ENCODE assay signal across 8 cellular contexts in genomic region chr2:127810156-127810636, GRCh38. TPM values are rescaled to one million over a fixed set of nuclear protein-coding genes. Genes with fewer than 3 reads are reported as not detected.
DNase-seq lines count a peak whose midpoint lies in the region; ATAC-seq, FAIRE-seq and TF ChIP-seq lines count a peak whose summit lies in the region.

No MANE protein-coding gene starts in this region.

- no peaks in the 10 kb centered on the region for H3K27me3 ChIP-seq in iPS DF 6.9 (ENCODE audit: control insufficient read depth, insufficient read depth, low read length)
- H3K27me3 ChIP-seq in small intestine (ENCODE audit: control insufficient read depth in 2 of 2, insufficient read depth in 2 of 2, low read length in 2 of 2), result no peaks in the 10 kb centered on the region

- TF ChIP-seq CTCF in AG04449 (IDR thresholded peaks at IDR 0.05; ENCODE audit: insufficient read depth, low read length, missing control alignments), result no peak
- TF ChIP-seq CTCF in HEK293 (tag by site-specific recombination; IDR thresholded peaks at IDR 0.05), result no peak

- peak overlapping the region; percentile 99 to 100 for H3K27ac Mint-ChIP-seq in activated naive CD4-positive, alpha-beta T cell treated with anti-CD3 and anti-CD28 coated beads, Interleukin-2, amount 50 U/mL, for 72 hours

- H3K27ac ChIP-seq in HEK293 (ENCODE audit: extremely low read depth, low read depth, low read length), result peak overlapping the region; percentile 90
- no peak overlapping the region for H3K27ac ChIP-seq in iPS DF 6.9 (ENCODE audit: low read length)
- peak overlapping the region; percentile 96 to 98 for H3K27ac ChIP-seq in small intestine (ENCODE audit: low read depth in 1 of 2, low read length in 1 of 2)

- WGBS in iPS DF 6.9 (ENCODE audit: insufficient coverage, insufficient read length), result no CpG with 5 or more reads among the region's 11 CpGs
- WGBS in small intestine, 3 donors, result 0 to 1% (median 0%) methylated on average over 11 of the region's 11 CpGs

- H3K4me1 ChIP-seq in HEK293 (ENCODE audit: control insufficient read depth, insufficient read depth, low read length), result peaks cover 21% of the 10 kb centered on the region
- no peaks in the 10 kb centered on the region for H3K4me1 ChIP-seq in iPS DF 6.9 (ENCODE audit: control insufficient read depth, insufficient read depth, low read length)
- peaks cover 0 to 10% of the 10 kb centered on the region in 2 donors for H3K4me1 ChIP-seq in small intestine (ENCODE audit: control insufficient read depth in 2 of 2, insufficient read depth in 1 of 2, low read depth in 1 of 2, low read length in 1 of 2)

- DNase-seq in AG04449 (ENCODE audit: low read depth, low spot score) (no peak), iPS DF 6.9 (ENCODE audit: low read depth, low spot score) (no peak), small intestine (peak; percentile 40)
- DNase-seq in activated naive CD4-positive, alpha-beta T cell treated with anti-CD3 and anti-CD28 coated beads, Interleukin-2, amount 50 U/mL, for 72 hours (ENCODE audit: low spot score in 2 of 2), result no peak
- no peak for DNase-seq in stimulated activated CD4-positive, alpha-beta T cell treated with anti-CD3 and anti-CD28 coated beads, Interleukin-15, amount 100 ng/mL, for 24 hours

- FAIRE-seq in small intestine (lab: Jason Lieb, UNC), result no peak

- CTCF ChIA-PET in AG04449 (lab: Yijun Ruan, JAX), result interaction anchor here (1.4 kb wide), 1 partner anchor 17 kb away, joined by 3 read pairs; no protein-coding TSS in a partner anchor
- CTCF ChIA-PET in HEK293 (lab: Yijun Ruan, JAX), result interaction anchor here (1.1 kb wide), 1 partner anchor 11 kb away, joined by 4 read pairs; no protein-coding TSS in a partner anchor

- POLR2A ChIA-PET in AG04449 (lab: Yijun Ruan, JAX), result no interaction called here
- POLR2A ChIA-PET in HEK293 (lab: Yijun Ruan, JAX), result interaction anchor here (0.5 kb wide), 1 partner anchor 173 kb away, joined by 4 read pairs; no protein-coding TSS in a partner anchor

- H3K9me3 Mint-ChIP-seq in activated naive CD4-positive, alpha-beta T cell treated with anti-CD3 and anti-CD28 coated beads, Interleukin-2, amount 50 U/mL, for 72 hours, result no peaks in the 10 kb centered on the region

- H3K9me3 ChIP-seq in HEK293 (ENCODE audit: control insufficient read depth, insufficient read depth, low read depth, low read length) (no peaks in the 10 kb centered on the region), iPS DF 6.9 (ENCODE audit: control insufficient read depth, insufficient read depth, low read length) (no peaks in the 10 kb centered on the region), small intestine (ENCODE audit: control insufficient read depth, low read depth) (no peaks in the 10 kb centered on the region)

- H3K36me3 ChIP-seq in HEK293 (ENCODE audit: control insufficient read depth in 2 of 2, insufficient read depth in 1 of 2, low read length in 2 of 2), result no peaks in the 10 kb centered on the region; a peak in 1 of 3 replicates
- no peaks in the 10 kb centered on the region for H3K36me3 ChIP-seq in iPS DF 6.9 (ENCODE audit: control insufficient read depth, insufficient read depth, low read length)
- H3K36me3 ChIP-seq in small intestine (ENCODE audit: control insufficient read depth in 2 of 2, insufficient read depth in 2 of 2, low read length in 2 of 2), result no peaks in the 10 kb centered on the region

- H3K36me3 Mint-ChIP-seq in activated naive CD4-positive, alpha-beta T cell treated with anti-CD3 and anti-CD28 coated beads, Interleukin-2, amount 50 U/mL, for 72 hours, result peaks cover 16 to 18% of the 10 kb centered on the region in 2 donors

- H3K4me3 ChIP-seq in AG04449 (ENCODE audit: low read depth, low read length) (peak overlapping the region; percentile 68), HEK293 (ENCODE audit: low read depth, low read length) (peak overlapping the region; percentile 95), iPS DF 6.9 (ENCODE audit: low read length) (peak overlapping the region; percentile 85; the same call in 1 of the 2 replicates), small intestine (ENCODE audit: low read depth in 1 of 2, low read length in 2 of 2) (peak overlapping the region; percentile 80 to 96)

- no peak for ATAC-seq in activated naive CD4-positive, alpha-beta T cell treated with anti-CD3 and anti-CD28 coated beads, Interleukin-2, amount 50 U/mL, for 72 hours
- ATAC-seq in HG02571 (IDR thresholded peaks at IDR 0.05; ENCODE audit: unreplicated experiment) (no peak), HG02759 (IDR thresholded peaks at IDR 0.05; ENCODE audit: unreplicated experiment) (no peak)

TF ChIP-seq in HEK293, 187 proteins besides CTCF, POLR2A, EP300 and RAD21:
- TF ChIP-seq ZNF768 (tag by site-specific recombination; IDR thresholded peaks at IDR 0.05) (no peak), SP3 (tag by site-specific recombination; IDR thresholded peaks at IDR 0.05) (no peak), ZNF660 (tag by site-specific recombination; IDR thresholded peaks at IDR 0.05) (0 out of 2 replicates have a peak, but pooled peaks have one; percentile 16)

RNA-seq across cellular contexts. Expression of gene WDR33, which starts 0.8 kb away (rescaled TPM):
- 10 to 100 TPM; 70.8 to 80.5 TPM for total RNA-seq in activated naive CD4-positive, alpha-beta T cell treated with anti-CD3 and anti-CD28 coated beads, Interleukin-2, amount 50 U/mL, for 72 hours
- 10 to 100 TPM; 11.0 to 14.6 (median 13.0) TPM for polyA plus RNA-seq in small intestine

RNA-seq across cellular contexts. Expression of gene POLR2D, which starts 47.8 kb away (rescaled TPM):
- 10 to 100 TPM; 61.2 to 72.9 TPM for total RNA-seq in activated naive CD4-positive, alpha-beta T cell treated with anti-CD3 and anti-CD28 coated beads, Interleukin-2, amount 50 U/mL, for 72 hours
- polyA plus RNA-seq in small intestine, result 10 to 100 TPM in 1 of 3 donors, 1 to 10 TPM in 2; 5.6 to 15.9 (median 9.5) TPM
